In the genomic region with DNA sequence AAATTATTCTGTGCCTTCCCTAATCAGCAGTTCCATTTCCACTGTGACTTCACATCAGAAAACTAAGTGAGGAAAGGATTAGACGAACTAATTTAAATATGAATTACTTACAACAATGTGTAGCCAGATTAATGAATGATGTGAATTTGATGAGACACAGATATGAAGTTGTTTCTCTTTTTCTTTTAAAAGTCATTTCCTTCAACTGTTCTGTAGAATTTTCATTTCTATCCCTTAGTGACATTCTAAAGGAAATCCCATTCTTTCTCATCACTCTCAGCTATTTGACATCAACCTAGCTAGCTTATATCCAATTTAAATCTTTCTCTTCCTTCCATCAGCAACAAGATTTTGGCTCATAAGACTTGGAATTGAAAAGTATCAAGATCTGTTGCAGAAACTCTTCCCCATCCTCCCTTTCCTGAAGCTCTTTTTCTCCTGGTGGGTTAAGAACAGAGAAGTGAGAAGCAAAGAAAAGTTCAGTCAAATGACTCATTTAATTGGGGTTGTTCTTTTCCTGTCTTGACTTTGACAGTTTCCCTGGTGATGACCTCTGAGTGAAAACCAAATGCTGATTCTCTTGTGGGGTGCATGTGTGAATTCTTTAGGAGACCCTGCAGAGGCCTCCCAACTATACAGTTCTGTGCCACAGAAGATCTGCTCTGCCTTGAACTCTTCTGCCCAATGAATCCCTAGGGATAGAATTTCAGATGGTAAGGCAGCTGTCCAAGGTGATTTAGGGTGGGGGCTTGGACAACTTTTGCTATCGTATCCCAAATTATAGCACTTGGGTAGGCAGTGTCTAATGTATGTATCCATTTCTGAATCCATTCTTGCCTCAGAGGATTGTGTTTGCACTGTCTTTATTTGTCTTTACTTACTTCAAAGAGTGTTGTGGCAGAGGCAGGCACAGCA, we compare ENCODE assay signal across 20 cellular contexts.
DNase-seq lines count a peak whose midpoint lies in the region; ATAC-seq and TF ChIP-seq lines count a peak whose summit lies in the region.
"Had no signal": no experiment of that assay in that cellular context is flagged by ENCODE, and none has a peak within 500 bp of the region (broad histone marks: within the 10 kb centered on the region; RNA-seq: fewer than 3 reads in every experiment).

No MANE protein-coding gene starts in this region.

- no peak for TF ChIP-seq POLR2A in adrenal gland (IDR thresholded peaks at IDR 0.05)

- H2BK5ac ChIP-seq in mesenchymal stem cell (ENCODE audit: low read depth, low read length, poor library complexity, severe bottlenecking) = no peak overlapping the region

- H2BK12ac ChIP-seq in mesenchymal stem cell (ENCODE audit: low read length in 2 of 2) = peak overlapping the region in 1 of 2 experiments; percentile 72

- 54 to 68% (median 57%) methylated on average over 2 of the region's 2 CpGs for WGBS in adrenal gland, 4 donors
- WGBS in mesenchymal stem cell = 67% methylated on average over 1 of the region's 2 CpGs

- H3K23ac ChIP-seq in mesenchymal stem cell (ENCODE audit: low read length in 2 of 2) = no peak overlapping the region

- H2BK120ac ChIP-seq in mesenchymal stem cell (ENCODE audit: low read depth, low read length) = peak overlapping the region; percentile 61

- peak overlapping the region in 1 of 2 experiments; percentile 35 for H3K4ac ChIP-seq in mesenchymal stem cell (ENCODE audit: low read depth in 1 of 2, low read length in 2 of 2)

- H2AFZ ChIP-seq in mesenchymal stem cell (ENCODE audit: low read depth, low read length) = no peak overlapping the region

- H3K18ac ChIP-seq in mesenchymal stem cell (ENCODE audit: low read depth in 1 of 2, low read length in 2 of 2) = peak overlapping the region; percentile 37 to 62

- no peak overlapping the region for H3K4me2 ChIP-seq in mesenchymal stem cell (ENCODE audit: low read length, poor library complexity, severe bottlenecking)
- H3K4me2 ChIP-seq: BLaER1 had no signal

- ATAC-seq in GM21515 (IDR thresholded peaks at IDR 0.05; ENCODE audit: unreplicated experiment) = no peak
- ATAC-seq: HepG2 had no signal

- no peak overlapping the region for H4K91ac ChIP-seq in mesenchymal stem cell (ENCODE audit: low read length)

- H3K27me3 ChIP-seq in adrenal gland (no peaks in the 10 kb centered on the region), mesenchymal stem cell (ENCODE audit: control insufficient read depth in 1 of 2, insufficient read depth in 1 of 2, low read length in 2 of 2) (no peaks in the 10 kb centered on the region)
- H3K27me3 ChIP-seq: ascending aorta, BLaER1, ovary, tibial nerve had no signal

- peaks cover 0 to 7% (median 0%) of the 10 kb centered on the region in 3 donors for H3K9me3 ChIP-seq in adrenal gland (replicated peaks in 1 of 3)
- peaks cover 9% of the 10 kb centered on the region for H3K9me3 ChIP-seq in mesenchymal stem cell (ENCODE audit: control insufficient read depth, low read length)
- H3K9me3 ChIP-seq: ascending aorta, ovary had no signal

- peak overlapping the region; percentile 20 for H3K9ac ChIP-seq in mesenchymal stem cell (ENCODE audit: low read length)
- H3K9ac ChIP-seq: BLaER1 had no signal

- H3K27ac ChIP-seq in adrenal gland (peak overlapping the region; percentile 51 to 87 (median 82)), mesenchymal stem cell (ENCODE audit: low read length, poor library complexity, severe bottlenecking) (no peak overlapping the region)
- H3K27ac ChIP-seq: ascending aorta, BLaER1, ovary, tibial nerve, WERI-Rb-1 had no signal

- H3K36me3 ChIP-seq in adrenal gland (replicated peaks in 1 of 2) (no peaks in the 10 kb centered on the region), mesenchymal stem cell (ENCODE audit: control insufficient read depth in 1 of 2, insufficient read depth in 2 of 2, low read depth in 1 of 2, low read length in 2 of 2) (no peaks in the 10 kb centered on the region)
- H3K36me3 ChIP-seq: ascending aorta, BLaER1, ovary, tibial nerve, WERI-Rb-1 had no signal

- no peak overlapping the region for H3K14ac ChIP-seq in mesenchymal stem cell (ENCODE audit: low read length in 2 of 2)

- peak; percentile 8 for DNase-seq in EL
- DNase-seq in HT-29 (ENCODE audit: low spot score) = peak; percentile 5
- DNase-seq in adrenal gland = no peak
- DNase-seq in mesenchymal stem cell = peak; percentile 62
- DNase-seq in nucleus accumbens (lab: John Stamatoyannopoulos, UW) = no peak
- DNase-seq in NCI-H146 (lab: John Stamatoyannopoulos, UW) = no peak
- no peak for DNase-seq in mucosa of gallbladder (ENCODE audit: low spot score)
- DNase-seq: activated CD8-positive, alpha-beta memory T cell treated with anti-CD3 and anti-CD28 coated beads for 24 hours; H9; hippocampal formation; midbrain; NCI-H1092 treated with DMSO at 0.1 percent for 48 hours; NCI-H2171; ovary; WERI-Rb-1 had no signal

- H3K4me3 ChIP-seq in adrenal gland = no peak overlapping the region
- no peak overlapping the region for H3K4me3 ChIP-seq in mesenchymal stem cell (ENCODE audit: insufficient read depth in 1 of 2, low read depth in 1 of 2, low read length in 2 of 2)
- H3K4me3 ChIP-seq: ascending aorta, BLaER1, ovary, tibial nerve had no signal

- H4K8ac ChIP-seq in mesenchymal stem cell (ENCODE audit: low read length) = peak overlapping the region; percentile 49

- intact Hi-C loops in adrenal gland (cut with DNase I) = no loop called here

- no peak overlapping the region for H2AK5ac ChIP-seq in mesenchymal stem cell (ENCODE audit: low read length, severe bottlenecking)

- no peaks in the 10 kb centered on the region for H3K79me1 ChIP-seq in mesenchymal stem cell (replicated peaks; ENCODE audit: low read length, poor library complexity, severe bottlenecking)

- H2BK15ac ChIP-seq in mesenchymal stem cell (ENCODE audit: low read depth, poor library complexity, severe bottlenecking) = no peak overlapping the region

- TF ChIP-seq CTCF in adrenal gland (IDR thresholded peaks at IDR 0.05) = no peak

- H3K4me1 ChIP-seq in adrenal gland (replicated peaks in 1 of 2) (peaks cover 23 to 26% of the 10 kb centered on the region in 2 donors), mesenchymal stem cell (ENCODE audit: control insufficient read depth, insufficient read depth, low read depth, low read length) (no peaks in the 10 kb centered on the region)
- H3K4me1 ChIP-seq: ascending aorta, BLaER1, tibial nerve had no signal

Comparison
In these comparisons a context has a peak if more than half of its experiments do, and no peak if none do; other contexts are left out.
1. DNase-seq: peak in EL (single experiment), HT-29 (single experiment) and mesenchymal stem cell (single experiment); none in adrenal gland (0 of 7), nucleus accumbens (0 of 56), NCI-H146 (single experiment) and mucosa of gallbladder (single experiment).